Comparison of ENCODE assay signal across 1 cellular context in genomic region chr11:128492903-128493569, GRCh38.
TF ChIP-seq lines count a peak whose summit lies in the region.

No MANE protein-coding gene starts in this region.

TF ChIP-seq in GM12878, 131 proteins besides CTCF, POLR2A, EP300 and RAD21 (continued from another document):
- TF ChIP-seq PRDM15 (CRISPR knock-in tag; IDR thresholded peaks at IDR 0.05) (no peak), SIN3A (IDR thresholded peaks at IDR 0.05; ENCODE audit: low read depth, low read length) (no peak), ZNF592 (IDR thresholded peaks at IDR 0.05) (no peak), MLLT1 (IDR thresholded peaks at IDR 0.05) (no peak), CHD1 (IDR thresholded peaks at IDR 0.05; ENCODE audit: low read depth, low read length) (no peak), ATF3 (IDR thresholded peaks at IDR 0.05; ENCODE audit: borderline replicate concordance, extremely low read depth, low read depth, low read length) (no peak), SKIL (IDR thresholded peaks at IDR 0.05; ENCODE audit: low read depth, poor library complexity, severe bottlenecking) (no peak), BHLHE40 (IDR thresholded peaks at IDR 0.05; ENCODE audit: borderline replicate concordance in 1 of 2, low read depth in 2 of 2, low read length in 1 of 2) (no peak), E2F8 (IDR thresholded peaks at IDR 0.05; ENCODE audit: low read depth, partially characterized antibody) (no peak)
